Comparison of ENCODE assay signal across 1 cellular context in the genomic region with DNA sequence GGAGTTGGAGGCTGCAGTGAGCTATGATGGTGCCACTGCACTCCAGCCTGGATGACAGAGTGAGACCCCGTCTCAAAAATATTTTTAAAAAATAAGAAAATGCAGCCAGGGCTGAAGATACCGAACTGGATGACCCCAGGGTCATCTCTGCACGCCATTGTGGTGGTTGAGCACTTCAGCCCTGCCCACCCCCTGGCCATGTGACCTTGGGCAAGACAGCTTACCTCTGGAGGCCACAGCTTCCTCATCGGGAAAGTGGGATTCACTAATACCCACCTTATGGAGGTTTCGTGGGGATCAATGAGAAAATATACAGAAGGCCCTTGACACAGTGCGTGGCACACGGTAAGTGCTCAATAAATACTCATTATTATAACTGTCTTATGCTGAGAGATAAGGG.
TF ChIP-seq lines count a peak whose summit lies in the region.

No MANE protein-coding gene starts in this region.

TF ChIP-seq in HepG2, 621 proteins besides CTCF, POLR2A, EP300 and RAD21:
- TF ChIP-seq, protein P1, sequence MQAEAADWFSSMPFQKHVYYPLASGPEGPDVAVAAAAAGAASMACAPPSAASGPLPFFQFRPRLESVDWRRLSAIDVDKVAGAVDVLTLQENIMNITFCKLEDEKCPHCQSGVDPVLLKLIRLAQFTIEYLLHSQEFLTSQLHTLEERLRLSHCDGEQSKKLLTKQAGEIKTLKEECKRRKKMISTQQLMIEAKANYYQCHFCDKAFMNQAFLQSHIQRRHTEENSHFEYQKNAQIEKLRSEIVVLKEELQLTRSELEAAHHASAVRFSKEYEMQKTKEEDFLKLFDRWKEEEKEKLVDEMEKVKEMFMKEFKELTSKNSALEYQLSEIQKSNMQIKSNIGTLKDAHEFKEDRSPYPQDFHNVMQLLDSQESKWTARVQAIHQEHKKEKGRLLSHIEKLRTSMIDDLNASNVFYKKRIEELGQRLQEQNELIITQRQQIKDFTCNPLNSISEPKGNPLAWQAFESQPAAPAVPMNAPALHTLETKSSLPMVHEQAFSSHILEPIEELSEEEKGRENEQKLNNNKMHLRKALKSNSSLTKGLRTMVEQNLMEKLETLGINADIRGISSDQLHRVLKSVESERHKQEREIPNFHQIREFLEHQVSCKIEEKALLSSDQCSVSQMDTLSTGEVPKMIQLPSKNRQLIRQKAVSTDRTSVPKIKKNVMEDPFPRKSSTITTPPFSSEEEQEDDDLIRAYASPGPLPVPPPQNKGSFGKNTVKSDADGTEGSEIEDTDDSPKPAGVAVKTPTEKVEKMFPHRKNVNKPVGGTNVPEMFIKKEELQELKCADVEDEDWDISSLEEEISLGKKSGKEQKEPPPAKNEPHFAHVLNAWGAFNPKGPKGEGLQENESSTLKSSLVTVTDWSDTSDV (CRISPR knock-in tag; IDR thresholded peaks at IDR 0.05) = no peak
- TF ChIP-seq RBFOX2 (IDR thresholded peaks at IDR 0.05; ENCODE audit: low read depth, low read length) (no peak), ZNF317 (CRISPR knock-in tag; IDR thresholded peaks at IDR 0.05) (peak; percentile 95), FOXA1 (IDR thresholded peaks at IDR 0.05) (no peak), FOXA1 (CRISPR knock-in tag; IDR thresholded peaks at IDR 0.05) (no peak), IRF2 (CRISPR knock-in tag; IDR thresholded peaks at IDR 0.05) (no peak), MYC (CRISPR knock-in tag; IDR thresholded peaks at IDR 0.05; ENCODE audit: borderline replicate concordance) (0 out of 2 replicates have a peak, but pooled peaks have one; percentile 6), NR2F6 (IDR thresholded peaks at IDR 0.05) (no peak), NR2F6 (CRISPR knock-in tag; IDR thresholded peaks at IDR 0.05) (peak; percentile 54), ZNF788 (CRISPR knock-in tag; IDR thresholded peaks at IDR 0.05; ENCODE audit: borderline replicate concordance) (no peak), GLI4 (CRISPR knock-in tag; IDR thresholded peaks at IDR 0.05; ENCODE audit: borderline replicate concordance) (no peak), ZFP36L2 (CRISPR knock-in tag; IDR thresholded peaks at IDR 0.05) (no peak)
- TF ChIP-seq, protein P2, sequence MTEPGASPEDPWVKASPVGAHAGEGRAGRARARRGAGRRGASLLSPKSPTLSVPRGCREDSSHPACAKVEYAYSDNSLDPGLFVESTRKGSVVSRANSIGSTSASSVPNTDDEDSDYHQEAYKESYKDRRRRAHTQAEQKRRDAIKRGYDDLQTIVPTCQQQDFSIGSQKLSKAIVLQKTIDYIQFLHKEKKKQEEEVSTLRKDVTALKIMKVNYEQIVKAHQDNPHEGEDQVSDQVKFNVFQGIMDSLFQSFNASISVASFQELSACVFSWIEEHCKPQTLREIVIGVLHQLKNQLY (CRISPR knock-in tag; IDR thresholded peaks at IDR 0.05) = no peak
- TF ChIP-seq, protein P3, sequence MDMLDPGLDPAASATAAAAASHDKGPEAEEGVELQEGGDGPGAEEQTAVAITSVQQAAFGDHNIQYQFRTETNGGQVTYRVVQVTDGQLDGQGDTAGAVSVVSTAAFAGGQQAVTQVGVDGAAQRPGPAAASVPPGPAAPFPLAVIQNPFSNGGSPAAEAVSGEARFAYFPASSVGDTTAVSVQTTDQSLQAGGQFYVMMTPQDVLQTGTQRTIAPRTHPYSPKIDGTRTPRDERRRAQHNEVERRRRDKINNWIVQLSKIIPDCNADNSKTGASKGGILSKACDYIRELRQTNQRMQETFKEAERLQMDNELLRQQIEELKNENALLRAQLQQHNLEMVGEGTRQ (IDR thresholded peaks at IDR 0.05; ENCODE audit: low read depth, low read length) = no peak
- TF ChIP-seq, protein P3 (CRISPR knock-in tag; IDR thresholded peaks at IDR 0.05; ENCODE audit: borderline replicate concordance) = peak; percentile 66; the same call in 1 of the 2 replicates
- TF ChIP-seq, protein P4, sequence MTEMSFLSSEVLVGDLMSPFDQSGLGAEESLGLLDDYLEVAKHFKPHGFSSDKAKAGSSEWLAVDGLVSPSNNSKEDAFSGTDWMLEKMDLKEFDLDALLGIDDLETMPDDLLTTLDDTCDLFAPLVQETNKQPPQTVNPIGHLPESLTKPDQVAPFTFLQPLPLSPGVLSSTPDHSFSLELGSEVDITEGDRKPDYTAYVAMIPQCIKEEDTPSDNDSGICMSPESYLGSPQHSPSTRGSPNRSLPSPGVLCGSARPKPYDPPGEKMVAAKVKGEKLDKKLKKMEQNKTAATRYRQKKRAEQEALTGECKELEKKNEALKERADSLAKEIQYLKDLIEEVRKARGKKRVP (CRISPR knock-in tag; IDR thresholded peaks at IDR 0.05) = no peak
